16 cellular contexts compared by ENCODE assay signal in the genomic region with DNA sequence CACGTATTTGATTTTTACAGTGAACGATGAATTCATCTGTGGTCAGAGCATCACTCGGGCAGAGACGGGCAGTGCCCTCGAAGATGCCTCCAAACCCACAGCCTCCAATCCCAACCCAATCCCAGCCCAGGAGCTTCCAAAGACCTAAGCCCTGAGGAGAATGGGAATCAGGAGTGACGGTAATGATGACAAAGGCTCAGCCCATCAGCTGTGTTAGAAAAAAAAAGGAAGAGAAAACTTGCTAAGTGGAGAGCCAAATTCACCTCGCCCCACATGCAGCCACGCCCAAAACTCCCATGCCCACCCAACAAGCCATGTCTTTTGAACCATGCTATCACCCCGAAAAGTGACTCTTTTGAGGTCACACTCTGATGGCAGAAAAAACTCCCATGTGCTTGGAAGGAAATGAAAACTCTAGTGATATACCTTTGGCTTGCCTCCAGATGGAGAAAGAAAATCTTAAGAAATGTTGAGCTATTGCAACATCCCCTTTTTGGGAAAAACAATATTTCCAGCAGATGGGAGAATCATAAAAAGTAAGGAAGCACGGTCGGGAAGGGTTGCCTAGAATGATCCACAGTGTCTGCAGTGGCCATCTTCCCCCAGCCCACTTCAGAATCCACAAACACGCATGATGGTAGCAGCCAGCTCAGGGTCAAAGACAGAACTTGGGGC. TPM values are rescaled to one million over a fixed set of nuclear protein-coding genes. Genes with fewer than 3 reads are reported as not detected.
A peak's percentile ranks its signal among the peaks of the same experiment; 100 is the strongest.
DNase-seq lines count a peak whose midpoint lies in the region; ATAC-seq, FAIRE-seq and TF ChIP-seq lines count a peak whose summit lies in the region.
"Had no signal": no experiment of that assay in that cellular context is flagged by ENCODE, and none has a peak within 500 bp of the region (broad histone marks: within the 10 kb centered on the region; RNA-seq: fewer than 3 reads in every experiment).

No MANE protein-coding gene starts in this region.

- no peaks in the 10 kb centered on the region for H3K9me3 Mint-ChIP-seq in dendritic cell treated with granulocyte-macrophage colony-stimulating factor and Interleukin-4, amounts not matched to agents 40 ng/mL and 50 ng/mL, for 4 days
- H3K9me3 Mint-ChIP-seq in activated naive CD4-positive, alpha-beta T cell treated with anti-CD3 and anti-CD28 coated beads, Interleukin-2, amount 50 U/mL, for 72 hours = peaks cover 0 to 5% of the 10 kb centered on the region in 2 donors
- H3K9me3 Mint-ChIP-seq: CD4-positive, CD25-positive, alpha-beta regulatory T cell had no signal

- no peaks in the 10 kb centered on the region for H3K27me3 Mint-ChIP-seq in dendritic cell treated with granulocyte-macrophage colony-stimulating factor and Interleukin-4, amounts not matched to agents 40 ng/mL and 50 ng/mL, for 4 days
- H3K27me3 Mint-ChIP-seq: CD4-positive, CD25-positive, alpha-beta regulatory T cell; progenitor cell of endocrine pancreas had no signal

- peak; percentile 43 for ATAC-seq in left lung
- ATAC-seq in HG02678 (IDR thresholded peaks at IDR 0.05; ENCODE audit: unreplicated experiment) = no peak
- ATAC-seq in activated naive CD4-positive, alpha-beta T cell treated with anti-CD3 and anti-CD28 coated beads, Interleukin-2, amount 50 U/mL, for 72 hours = no peak

- in situ Hi-C loops in GM23248 (cut with MboI) = loop anchor here (5.0 kb wide), 1 partner anchor 56 kb away; no protein-coding TSS in a partner anchor

- H2AFZ ChIP-seq in GM23248 = peak overlapping the region; percentile 10; the same call in 1 of the 2 replicates

- H3K9me2 ChIP-seq in GM23248 (ENCODE audit: insufficient read depth) = no peaks in the 10 kb centered on the region

- H3K4me3 Mint-ChIP-seq in dendritic cell treated with granulocyte-macrophage colony-stimulating factor and Interleukin-4, amounts not matched to agents 40 ng/mL and 50 ng/mL, for 4 days = no peak overlapping the region
- H3K4me3 Mint-ChIP-seq: CD4-positive, CD25-positive, alpha-beta regulatory T cell; H9 had no signal

- 41 to 46% methylated on average over 11 to 12 of the region's 12 CpGs for WGBS in GM23248 (ENCODE audit: low coverage in 1 of 2, low lambda C conversion rate in 2 of 2, missing lambda C conversion rate in 2 of 2), 2 experiments
- WGBS in stomach, 5 donors = 81 to 92% (median 87%) methylated on average over 12 of the region's 12 CpGs

- H3K4me3 ChIP-seq in GM23248 (no peak overlapping the region), left lung (no peak overlapping the region), stomach (no peak overlapping the region)
- H3K4me3 ChIP-seq: upper lobe of right lung had no signal

- H3K4me1 ChIP-seq in GM23248 (ENCODE audit: insufficient read depth) (peaks cover 19% of the 10 kb centered on the region), left lung (peaks cover 0 to 17% of the 10 kb centered on the region in 2 donors), stomach (peaks cover 0 to 17% (median 17%) of the 10 kb centered on the region in 4 donors)
- H3K4me1 ChIP-seq: upper lobe of right lung had no signal

- no peaks in the 10 kb centered on the region for H4K20me1 ChIP-seq in GM23248 (ENCODE audit: insufficient read depth)

- no peak for TF ChIP-seq EP300 in stomach (IDR thresholded peaks at IDR 0.05)

- H3K27ac ChIP-seq in GM23248 = 0 out of 2 replicates have a peak overlapping the region, but pooled peaks have one; percentile 14
- no peak overlapping the region for H3K27ac ChIP-seq in left lung
- peak overlapping the region in 3 of 5 donors; percentile 22 to 71 (median 59) for H3K27ac ChIP-seq in stomach
- H3K27ac ChIP-seq: upper lobe of right lung had no signal

- H3K4me1 Mint-ChIP-seq in dendritic cell treated with granulocyte-macrophage colony-stimulating factor and Interleukin-4, amounts not matched to agents 40 ng/mL and 50 ng/mL, for 4 days (ENCODE audit: low read depth) = peaks cover 28% of the 10 kb centered on the region

- H3K9me3 ChIP-seq in GM23248 (ENCODE audit: low read depth) (no peaks in the 10 kb centered on the region), left lung (no peaks in the 10 kb centered on the region), stomach (no peaks in the 10 kb centered on the region)
- H3K9me3 ChIP-seq: upper lobe of right lung had no signal

- H3F3A ChIP-seq in GM23248 (ENCODE audit: insufficient read depth) = peaks cover 3% of the 10 kb centered on the region

- peak overlapping the region; percentile 33 for H3K27ac Mint-ChIP-seq in dendritic cell treated with granulocyte-macrophage colony-stimulating factor and Interleukin-4, amounts not matched to agents 40 ng/mL and 50 ng/mL, for 4 days
- peak overlapping the region in 1 of 2 donors; percentile 65 for H3K27ac Mint-ChIP-seq in activated naive CD4-positive, alpha-beta T cell treated with anti-CD3 and anti-CD28 coated beads, Interleukin-2, amount 50 U/mL, for 72 hours
- H3K27ac Mint-ChIP-seq: progenitor cell of endocrine pancreas had no signal

- peak overlapping the region; percentile 8 for H3K4me2 ChIP-seq in GM23248 (ENCODE audit: unreplicated experiment)

- intact Hi-C loops in dendritic cell treated with granulocyte-macrophage colony-stimulating factor and Interleukin-4, amounts not matched to agents 40 ng/mL and 50 ng/mL, for 4 days (cut with micrococcal nuclease) = no loop called here
- intact Hi-C loops in left lung (cut with DNase I) (no loop called here), stomach (cut with DNase I; ENCODE audit: low total_unique reads) (no loop called here)

- H3K27me3 ChIP-seq in GM23248 (replicated peaks; ENCODE audit: insufficient read depth) (no peaks in the 10 kb centered on the region), left lung (no peaks in the 10 kb centered on the region), stomach (no peaks in the 10 kb centered on the region)
- H3K27me3 ChIP-seq: upper lobe of right lung had no signal

- TF ChIP-seq CTCF in left lung (IDR thresholded peaks at IDR 0.05) = no peak
- no peak for TF ChIP-seq CTCF in stomach (IDR thresholded peaks at IDR 0.05)

- no peak for FAIRE-seq in urothelium cell line (lab: Jason Lieb, UNC)
- FAIRE-seq: kidney had no signal

- TF ChIP-seq POLR2A in stomach (IDR thresholded peaks at IDR 0.05) = no peak

- H3K79me2 ChIP-seq in GM23248 (ENCODE audit: insufficient read depth) = peaks cover 100% of the 10 kb centered on the region

- H3K36me3 ChIP-seq in GM23248 (ENCODE audit: low read depth) = no peaks in the 10 kb centered on the region
- no peaks in the 10 kb centered on the region for H3K36me3 ChIP-seq in left lung
- H3K36me3 ChIP-seq in stomach = no peaks in the 10 kb centered on the region
- H3K36me3 ChIP-seq: upper lobe of right lung had no signal

- H3K9ac ChIP-seq in GM23248 = no peak overlapping the region

- DNase-seq in GM23248 (peak; percentile 70), left lung (no peak), stomach (no peak), urothelium cell line (ENCODE audit: low spot score) (no peak)
- DNase-seq in stimulated activated CD4-positive, alpha-beta T cell treated with anti-CD3 and anti-CD28 coated beads, Interleukin-4, amount 100 ng/mL, for 1 hour = no peak
- no peak for DNase-seq in activated naive CD4-positive, alpha-beta T cell treated with anti-CD3 and anti-CD28 coated beads, Interleukin-2, amount 50 U/mL, for 72 hours (ENCODE audit: low spot score in 2 of 2)
- DNase-seq: activated CD4-positive, CD25-positive, alpha-beta regulatory T cell; CD4-positive, CD25-positive, alpha-beta regulatory T cell; EL; H9; kidney; NCI-H1092; upper lobe of right lung had no signal

- H3K36me3 Mint-ChIP-seq in dendritic cell treated with granulocyte-macrophage colony-stimulating factor and Interleukin-4, amounts not matched to agents 40 ng/mL and 50 ng/mL, for 4 days (ENCODE audit: low read depth) = peaks cover 12% of the 10 kb centered on the region
- peaks cover 7 to 27% of the 10 kb centered on the region in 2 donors for H3K36me3 Mint-ChIP-seq in activated naive CD4-positive, alpha-beta T cell treated with anti-CD3 and anti-CD28 coated beads, Interleukin-2, amount 50 U/mL, for 72 hours

RNA-seq across cellular contexts. Expression of a gene that starts 37.7 kb away (rescaled TPM):
- 26.3 and 26.8 TPM in 2 replicates for total RNA-seq in GM23248 (2014; rRNA removed; shearing (Covaris generic))
- polyA plus RNA-seq in GM23248 (2016; fragmentation: Nextera tagmentation; extraction: Ambion mirVana) = 4.1 and 4.5 TPM in 2 replicates
- total RNA-seq in left lung = 1 to 10 TPM; 7.3 to 7.5 TPM
- 10 to 100 TPM in 3 of 5 donors, 1 to 10 TPM in 2; 9.4 to 59.5 (median 10.7) TPM for total RNA-seq in stomach
- polyA plus RNA-seq in stomach = 1 to 10 TPM in 2 of 3 donors, under 1 TPM in 1; 0.87 to 1.1 (median 1.0) TPM
- 10 to 100 TPM in 1 of 2 donors, 1 to 10 TPM in 1; 4.6 to 12.9 TPM for total RNA-seq in activated naive CD4-positive, alpha-beta T cell treated with anti-CD3 and anti-CD28 coated beads, Interleukin-2, amount 50 U/mL, for 72 hours

Comparison
In these comparisons a context has a peak if more than half of its experiments do, and no peak if none do; other contexts are left out.
1. H3K27ac ChIP-seq: peak in GM23248 (single experiment) and stomach (3 of 5); none in left lung (0 of 2).